In the genomic region with DNA sequence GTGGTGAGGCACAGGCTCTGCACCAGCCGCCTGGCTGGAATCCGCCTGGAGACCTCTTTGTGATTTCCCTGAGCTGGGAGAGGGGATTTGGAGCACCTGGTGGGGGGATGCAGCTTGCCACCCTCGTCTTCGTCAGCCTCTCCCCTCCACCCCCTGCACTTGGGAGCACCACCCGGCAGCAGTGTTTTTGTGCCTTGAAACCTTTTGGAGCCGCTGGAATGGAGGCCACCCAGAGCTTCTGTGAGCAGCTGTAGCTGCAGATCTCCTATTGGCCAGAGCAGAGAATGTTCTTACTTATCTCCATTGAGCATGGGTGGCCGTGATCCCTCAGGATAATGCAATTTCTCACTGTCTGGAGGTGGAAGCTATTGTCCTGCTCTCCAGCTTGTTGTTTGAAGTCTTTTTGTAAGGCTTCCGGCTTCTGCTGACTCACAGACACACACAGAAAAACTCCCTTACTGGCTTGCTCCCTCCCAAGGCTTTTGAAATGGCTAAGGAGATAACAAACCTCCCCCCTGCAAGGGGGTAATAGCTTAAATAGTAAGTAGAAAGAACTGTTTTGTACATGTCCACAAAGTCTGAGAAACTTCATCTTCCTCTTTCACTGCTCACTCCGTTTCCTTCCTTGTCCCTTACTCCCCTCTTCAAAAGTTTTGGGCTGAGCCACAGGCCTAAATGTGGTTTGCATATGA, we compare ENCODE assay signal across 8 cellular contexts.
DNase-seq lines count a peak whose midpoint lies in the region; ATAC-seq and TF ChIP-seq lines count a peak whose summit lies in the region.

No MANE protein-coding gene starts in this region.

- H3K36me3 ChIP-seq in right atrium auricular region = no peaks in the 10 kb centered on the region
- no peaks in the 10 kb centered on the region for H3K36me3 ChIP-seq in skeletal muscle tissue (ENCODE audit: control insufficient read depth in 3 of 3, insufficient read depth in 3 of 3, low read length in 3 of 3)
- H3K36me3 ChIP-seq in gastrocnemius medialis = no peaks in the 10 kb centered on the region

- peaks cover 10% of the 10 kb centered on the region for H3K9me3 Mint-ChIP-seq in activated B cell treated with CpG ODN at 0.5 μM for 24 hours

- H3K4me1 ChIP-seq in right atrium auricular region (peaks cover 0 to 15% of the 10 kb centered on the region in 2 donors), skeletal muscle tissue (ENCODE audit: control insufficient read depth in 3 of 3, insufficient read depth in 3 of 3, low read length in 3 of 3) (peaks cover 0 to 11% (median 4%) of the 10 kb centered on the region in 3 donors), gastrocnemius medialis (peaks cover 0 to 15% of the 10 kb centered on the region in 2 donors)

- no peak overlapping the region for H3K4me3 ChIP-seq in right atrium auricular region
- no peak overlapping the region for H3K4me3 ChIP-seq in skeletal muscle tissue (ENCODE audit: low read length in 3 of 3)
- no peak overlapping the region for H3K4me3 ChIP-seq in gastrocnemius medialis

- ATAC-seq in GM21360 (IDR thresholded peaks at IDR 0.05; ENCODE audit: unreplicated experiment) (peak; percentile 59), activated B cell treated with CpG ODN at 0.5 μM for 24 hours (ENCODE audit: low read depth) (peak; percentile 25), gastrocnemius medialis (no peak)

- H3K4me1 Mint-ChIP-seq in activated B cell treated with CpG ODN at 0.5 μM for 24 hours = peaks cover 24% of the 10 kb centered on the region

- H3K27ac Mint-ChIP-seq in activated B cell treated with CpG ODN at 0.5 μM for 24 hours = peak overlapping the region; percentile 5

- in situ Hi-C loops in gastrocnemius medialis (cut with MboI; ENCODE audit: low sequenced_read_pairs in 4 of 4) = no loop called here

- no peak overlapping the region for H3K9ac ChIP-seq in skeletal muscle tissue (ENCODE audit: low read depth in 1 of 3, low read length in 3 of 3)

- TF ChIP-seq CTCF in activated B cell treated with CpG ODN at 0.5 μM for 24 hours (IDR thresholded peaks at IDR 0.05) = no peak
- TF ChIP-seq CTCF in right atrium auricular region (IDR thresholded peaks at IDR 0.05) = no peak
- TF ChIP-seq CTCF in gastrocnemius medialis (IDR thresholded peaks at IDR 0.05 in 4 of 5, conservative IDR thresholded peaks at IDR 0.05 in 1 of 5) = no peak

- intact Hi-C loops in activated B cell treated with CpG ODN at 0.5 μM for 24 hours (cut with micrococcal nuclease) = no loop called here
- intact Hi-C loops in gastrocnemius medialis (cut with DNase I; ENCODE audit: low total_unique reads) = no loop called here

- POLR2A ChIA-PET in activated B cell treated with CpG ODN at 0.5 μM for 24 hours (lab: Charles Lee) = no interaction called here

- H3K36me3 Mint-ChIP-seq in activated B cell treated with CpG ODN at 0.5 μM for 24 hours (ENCODE audit: low read depth) = no peaks in the 10 kb centered on the region

- peaks cover 0 to 9% of the 10 kb centered on the region in 2 donors for H3K9me3 ChIP-seq in right atrium auricular region
- peaks cover 0 to 2% (median 0%) of the 10 kb centered on the region in 3 donors for H3K9me3 ChIP-seq in skeletal muscle tissue (ENCODE audit: control insufficient read depth in 3 of 3, low read length in 3 of 3)
- H3K9me3 ChIP-seq in gastrocnemius medialis = peaks cover 0 to 4% (median 0%) of the 10 kb centered on the region in 3 donors

- H3K27ac ChIP-seq in right atrium auricular region = peak overlapping the region; percentile 9 to 15
- H3K27ac ChIP-seq in skeletal muscle tissue (ENCODE audit: low read depth, low read length) = peak overlapping the region; percentile 7
- peak overlapping the region in 1 of 4 donors; percentile 13 for H3K27ac ChIP-seq in gastrocnemius medialis

- H3K27me3 Mint-ChIP-seq in activated B cell treated with CpG ODN at 0.5 μM for 24 hours = no peaks in the 10 kb centered on the region

- DNase-seq in ELF-1 (ENCODE audit: low read depth, low spot score) = peak; percentile 91
- DNase-seq in HPDE6-E6E7 (ENCODE audit: extremely low spot score) = peak; percentile 21
- no peak for DNase-seq in activated B cell treated with CpG ODN at 0.5 μM for 24 hours
- DNase-seq in right atrium auricular region (ENCODE audit: low spot score) = peak; percentile 61
- no peak for DNase-seq in gastrocnemius medialis
- no peak for DNase-seq in activated effector memory CD4-positive, alpha-beta T cell treated with Interleukin-2 at 50 U/mL for 16 hours

- TF ChIP-seq POLR2A in gastrocnemius medialis (IDR thresholded peaks at IDR 0.05) = no peak

- peak overlapping the region; percentile 48 for H3K4me3 Mint-ChIP-seq in activated B cell treated with CpG ODN at 0.5 μM for 24 hours

- H3K27me3 ChIP-seq in right atrium auricular region = no peaks in the 10 kb centered on the region
- no peaks in the 10 kb centered on the region for H3K27me3 ChIP-seq in skeletal muscle tissue (ENCODE audit: control insufficient read depth in 3 of 3, insufficient read depth in 3 of 3, low read length in 3 of 3)
- no peaks in the 10 kb centered on the region for H3K27me3 ChIP-seq in gastrocnemius medialis

- CTCF ChIA-PET in activated B cell treated with CpG ODN at 0.5 μM for 24 hours (lab: Charles Lee) = no interaction called here

Comparison
In these comparisons a context has a peak if more than half of its experiments do, and no peak if none do; other contexts are left out.
1. DNase-seq: peak in ELF-1 (single experiment), HPDE6-E6E7 (single experiment) and right atrium auricular region (single experiment); none in activated B cell treated with CpG ODN at 0.5 μM for 24 hours (single experiment), gastrocnemius medialis (0 of 2) and activated effector memory CD4-positive, alpha-beta T cell treated with Interleukin-2 at 50 U/mL for 16 hours (single experiment).
2. ATAC-seq: peak in GM21360 (single experiment) and activated B cell treated with CpG ODN at 0.5 μM for 24 hours (single experiment); none in gastrocnemius medialis (0 of 2).